Comparison of ENCODE assay signal across 1 cellular context in the genomic region with DNA sequence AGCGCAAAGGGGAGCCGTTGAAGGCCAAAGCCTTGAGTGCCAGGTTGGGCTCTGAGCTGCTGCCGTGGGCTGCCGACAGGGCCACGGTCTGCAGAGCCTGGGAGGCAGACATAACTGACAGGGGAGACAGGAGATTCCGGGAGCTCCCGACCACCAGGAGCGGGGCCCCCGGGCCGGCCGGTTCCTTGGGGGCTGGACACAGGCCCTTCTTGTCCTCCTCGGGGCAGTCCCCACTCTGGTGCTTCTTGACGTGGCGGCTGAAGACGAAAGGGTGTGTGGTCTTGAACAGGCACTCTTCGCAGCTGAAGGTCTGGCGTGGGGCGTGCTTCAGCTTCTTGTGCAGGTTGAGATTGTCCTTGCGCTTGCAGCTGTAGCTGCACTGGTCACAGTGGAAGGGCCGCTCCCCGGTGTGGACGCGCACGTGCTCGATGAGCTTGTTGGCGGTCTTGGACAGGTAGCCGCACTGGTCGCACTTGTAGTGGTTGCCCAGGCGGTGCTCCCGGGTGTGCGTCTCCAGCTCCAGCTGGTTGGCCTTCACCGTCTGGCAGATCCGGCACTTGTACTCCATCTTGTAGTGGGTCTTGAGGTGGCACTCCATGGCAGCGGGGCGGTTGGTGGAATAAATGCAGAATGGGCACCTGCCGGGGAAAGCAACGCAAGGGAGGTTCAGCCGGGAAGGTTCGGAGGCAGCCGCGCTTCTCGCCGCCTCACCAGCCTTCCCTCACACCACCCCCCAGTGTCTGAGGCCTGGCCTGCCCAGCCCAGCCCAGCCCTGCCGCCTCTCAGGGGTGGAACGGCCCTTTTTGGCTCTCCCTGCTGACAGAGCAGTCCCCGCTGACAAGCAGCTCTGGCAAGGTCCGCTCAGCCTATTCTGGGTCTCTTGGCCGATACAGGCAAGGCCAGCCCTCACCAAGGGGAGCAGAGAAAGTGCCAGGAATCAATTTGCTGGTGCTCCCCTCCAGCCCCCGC.
TF ChIP-seq lines count a peak whose summit lies in the region.

No MANE protein-coding gene starts in this region.

TF ChIP-seq in GM23338, 12 proteins besides CTCF, POLR2A, EP300 and RAD21 (continued from another document):
- TF ChIP-seq, protein P1, sequence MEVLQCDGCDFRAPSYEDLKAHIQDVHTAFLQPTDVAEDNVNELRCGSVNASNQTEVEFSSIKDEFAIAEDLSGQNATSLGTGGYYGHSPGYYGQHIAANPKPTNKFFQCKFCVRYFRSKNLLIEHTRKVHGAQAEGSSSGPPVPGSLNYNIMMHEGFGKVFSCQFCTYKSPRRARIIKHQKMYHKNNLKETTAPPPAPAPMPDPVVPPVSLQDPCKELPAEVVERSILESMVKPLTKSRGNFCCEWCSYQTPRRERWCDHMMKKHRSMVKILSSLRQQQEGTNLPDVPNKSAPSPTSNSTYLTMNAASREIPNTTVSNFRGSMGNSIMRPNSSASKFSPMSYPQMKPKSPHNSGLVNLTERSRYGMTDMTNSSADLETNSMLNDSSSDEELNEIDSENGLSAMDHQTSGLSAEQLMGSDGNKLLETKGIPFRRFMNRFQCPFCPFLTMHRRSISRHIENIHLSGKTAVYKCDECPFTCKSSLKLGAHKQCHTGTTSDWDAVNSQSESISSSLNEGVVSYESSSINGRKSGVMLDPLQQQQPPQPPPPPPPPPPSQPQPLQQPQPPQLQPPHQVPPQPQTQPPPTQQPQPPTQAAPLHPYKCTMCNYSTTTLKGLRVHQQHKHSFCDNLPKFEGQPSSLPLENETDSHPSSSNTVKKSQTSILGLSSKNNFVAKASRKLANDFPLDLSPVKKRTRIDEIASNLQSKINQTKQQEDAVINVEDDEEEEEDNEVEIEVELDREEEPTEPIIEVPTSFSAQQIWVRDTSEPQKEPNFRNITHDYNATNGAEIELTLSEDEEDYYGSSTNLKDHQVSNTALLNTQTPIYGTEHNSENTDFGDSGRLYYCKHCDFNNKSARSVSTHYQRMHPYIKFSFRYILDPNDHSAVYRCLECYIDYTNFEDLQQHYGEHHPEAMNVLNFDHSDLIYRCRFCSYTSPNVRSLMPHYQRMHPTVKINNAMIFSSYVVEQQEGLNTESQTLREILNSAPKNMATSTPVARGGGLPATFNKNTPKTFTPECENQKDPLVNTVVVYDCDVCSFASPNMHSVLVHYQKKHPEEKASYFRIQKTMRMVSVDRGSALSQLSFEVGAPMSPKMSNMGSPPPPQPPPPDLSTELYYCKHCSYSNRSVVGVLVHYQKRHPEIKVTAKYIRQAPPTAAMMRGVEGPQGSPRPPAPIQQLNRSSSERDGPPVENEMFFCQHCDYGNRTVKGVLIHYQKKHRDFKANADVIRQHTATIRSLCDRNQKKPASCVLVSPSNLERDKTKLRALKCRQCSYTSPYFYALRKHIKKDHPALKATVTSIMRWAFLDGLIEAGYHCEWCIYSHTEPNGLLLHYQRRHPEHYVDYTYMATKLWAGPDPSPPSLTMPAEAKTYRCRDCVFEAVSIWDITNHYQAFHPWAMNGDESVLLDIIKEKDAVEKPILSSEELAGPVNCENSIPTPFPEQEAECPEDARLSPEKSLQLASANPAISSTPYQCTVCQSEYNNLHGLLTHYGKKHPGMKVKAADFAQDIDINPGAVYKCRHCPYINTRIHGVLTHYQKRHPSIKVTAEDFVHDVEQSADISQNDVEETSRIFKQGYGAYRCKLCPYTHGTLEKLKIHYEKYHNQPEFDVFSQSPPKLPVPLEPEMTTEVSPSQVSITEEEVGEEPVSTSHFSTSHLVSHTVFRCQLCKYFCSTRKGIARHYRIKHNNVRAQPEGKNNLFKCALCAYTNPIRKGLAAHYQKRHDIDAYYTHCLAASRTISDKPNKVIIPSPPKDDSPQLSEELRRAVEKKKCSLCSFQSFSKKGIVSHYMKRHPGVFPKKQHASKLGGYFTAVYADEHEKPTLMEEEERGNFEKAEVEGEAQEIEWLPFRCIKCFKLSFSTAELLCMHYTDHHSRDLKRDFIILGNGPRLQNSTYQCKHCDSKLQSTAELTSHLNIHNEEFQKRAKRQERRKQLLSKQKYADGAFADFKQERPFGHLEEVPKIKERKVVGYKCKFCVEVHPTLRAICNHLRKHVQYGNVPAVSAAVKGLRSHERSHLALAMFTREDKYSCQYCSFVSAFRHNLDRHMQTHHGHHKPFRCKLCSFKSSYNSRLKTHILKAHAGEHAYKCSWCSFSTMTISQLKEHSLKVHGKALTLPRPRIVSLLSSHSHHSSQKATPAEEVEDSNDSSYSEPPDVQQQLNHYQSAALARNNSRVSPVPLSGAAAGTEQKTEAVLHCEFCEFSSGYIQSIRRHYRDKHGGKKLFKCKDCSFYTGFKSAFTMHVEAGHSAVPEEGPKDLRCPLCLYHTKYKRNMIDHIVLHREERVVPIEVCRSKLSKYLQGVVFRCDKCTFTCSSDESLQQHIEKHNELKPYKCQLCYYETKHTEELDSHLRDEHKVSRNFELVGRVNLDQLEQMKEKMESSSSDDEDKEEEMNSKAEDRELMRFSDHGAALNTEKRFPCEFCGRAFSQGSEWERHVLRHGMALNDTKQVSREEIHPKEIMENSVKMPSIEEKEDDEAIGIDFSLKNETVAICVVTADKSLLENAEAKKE (CRISPR knock-in tag; IDR thresholded peaks at IDR 0.05): no peak
- TF ChIP-seq CREB1 (CRISPR knock-in tag; IDR thresholded peaks at IDR 0.05; ENCODE audit: low read depth) (no peak), ZNF331 (CRISPR knock-in tag; IDR thresholded peaks at IDR 0.05; ENCODE audit: low read depth) (no peak), JUNB (IDR thresholded peaks at IDR 0.05; ENCODE audit: unreplicated experiment) (no peak), STAT1 (IDR thresholded peaks at IDR 0.05; ENCODE audit: unreplicated experiment) (no peak)
- TF ChIP-seq, protein P2, sequence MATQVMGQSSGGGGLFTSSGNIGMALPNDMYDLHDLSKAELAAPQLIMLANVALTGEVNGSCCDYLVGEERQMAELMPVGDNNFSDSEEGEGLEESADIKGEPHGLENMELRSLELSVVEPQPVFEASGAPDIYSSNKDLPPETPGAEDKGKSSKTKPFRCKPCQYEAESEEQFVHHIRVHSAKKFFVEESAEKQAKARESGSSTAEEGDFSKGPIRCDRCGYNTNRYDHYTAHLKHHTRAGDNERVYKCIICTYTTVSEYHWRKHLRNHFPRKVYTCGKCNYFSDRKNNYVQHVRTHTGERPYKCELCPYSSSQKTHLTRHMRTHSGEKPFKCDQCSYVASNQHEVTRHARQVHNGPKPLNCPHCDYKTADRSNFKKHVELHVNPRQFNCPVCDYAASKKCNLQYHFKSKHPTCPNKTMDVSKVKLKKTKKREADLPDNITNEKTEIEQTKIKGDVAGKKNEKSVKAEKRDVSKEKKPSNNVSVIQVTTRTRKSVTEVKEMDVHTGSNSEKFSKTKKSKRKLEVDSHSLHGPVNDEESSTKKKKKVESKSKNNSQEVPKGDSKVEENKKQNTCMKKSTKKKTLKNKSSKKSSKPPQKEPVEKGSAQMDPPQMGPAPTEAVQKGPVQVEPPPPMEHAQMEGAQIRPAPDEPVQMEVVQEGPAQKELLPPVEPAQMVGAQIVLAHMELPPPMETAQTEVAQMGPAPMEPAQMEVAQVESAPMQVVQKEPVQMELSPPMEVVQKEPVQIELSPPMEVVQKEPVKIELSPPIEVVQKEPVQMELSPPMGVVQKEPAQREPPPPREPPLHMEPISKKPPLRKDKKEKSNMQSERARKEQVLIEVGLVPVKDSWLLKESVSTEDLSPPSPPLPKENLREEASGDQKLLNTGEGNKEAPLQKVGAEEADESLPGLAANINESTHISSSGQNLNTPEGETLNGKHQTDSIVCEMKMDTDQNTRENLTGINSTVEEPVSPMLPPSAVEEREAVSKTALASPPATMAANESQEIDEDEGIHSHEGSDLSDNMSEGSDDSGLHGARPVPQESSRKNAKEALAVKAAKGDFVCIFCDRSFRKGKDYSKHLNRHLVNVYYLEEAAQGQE (IDR thresholded peaks at IDR 0.05; ENCODE audit: unreplicated experiment): no peak
